ENCODE assay signal across 1 cellular context in genomic region chr6:134063966-134064445, GRCh38.
TF ChIP-seq lines count a peak whose summit lies in the region.

No MANE protein-coding gene starts in this region.

TF ChIP-seq in HepG2, 621 proteins besides CTCF, POLR2A, EP300 and RAD21 (continued from another document and continues in another):
- TF ChIP-seq, protein P1, sequence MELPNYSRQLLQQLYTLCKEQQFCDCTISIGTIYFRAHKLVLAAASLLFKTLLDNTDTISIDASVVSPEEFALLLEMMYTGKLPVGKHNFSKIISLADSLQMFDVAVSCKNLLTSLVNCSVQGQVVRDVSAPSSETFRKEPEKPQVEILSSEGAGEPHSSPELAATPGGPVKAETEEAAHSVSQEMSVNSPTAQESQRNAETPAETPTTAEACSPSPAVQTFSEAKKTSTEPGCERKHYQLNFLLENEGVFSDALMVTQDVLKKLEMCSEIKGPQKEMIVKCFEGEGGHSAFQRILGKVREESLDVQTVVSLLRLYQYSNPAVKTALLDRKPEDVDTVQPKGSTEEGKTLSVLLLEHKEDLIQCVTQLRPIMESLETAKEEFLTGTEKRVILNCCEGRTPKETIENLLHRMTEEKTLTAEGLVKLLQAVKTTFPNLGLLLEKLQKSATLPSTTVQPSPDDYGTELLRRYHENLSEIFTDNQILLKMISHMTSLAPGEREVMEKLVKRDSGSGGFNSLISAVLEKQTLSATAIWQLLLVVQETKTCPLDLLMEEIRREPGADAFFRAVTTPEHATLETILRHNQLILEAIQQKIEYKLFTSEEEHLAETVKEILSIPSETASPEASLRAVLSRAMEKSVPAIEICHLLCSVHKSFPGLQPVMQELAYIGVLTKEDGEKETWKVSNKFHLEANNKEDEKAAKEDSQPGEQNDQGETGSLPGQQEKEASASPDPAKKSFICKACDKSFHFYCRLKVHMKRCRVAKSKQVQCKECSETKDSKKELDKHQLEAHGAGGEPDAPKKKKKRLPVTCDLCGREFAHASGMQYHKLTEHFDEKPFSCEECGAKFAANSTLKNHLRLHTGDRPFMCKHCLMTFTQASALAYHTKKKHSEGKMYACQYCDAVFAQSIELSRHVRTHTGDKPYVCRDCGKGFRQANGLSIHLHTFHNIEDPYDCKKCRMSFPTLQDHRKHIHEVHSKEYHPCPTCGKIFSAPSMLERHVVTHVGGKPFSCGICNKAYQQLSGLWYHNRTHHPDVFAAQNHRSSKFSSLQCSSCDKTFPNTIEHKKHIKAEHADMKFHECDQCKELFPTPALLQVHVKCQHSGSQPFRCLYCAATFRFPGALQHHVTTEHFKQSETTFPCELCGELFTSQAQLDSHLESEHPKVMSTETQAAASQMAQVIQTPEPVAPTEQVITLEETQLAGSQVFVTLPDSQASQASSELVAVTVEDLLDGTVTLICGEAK (IDR thresholded peaks at IDR 0.05) = no peak
- TF ChIP-seq, protein P1 (CRISPR knock-in tag; IDR thresholded peaks at IDR 0.05) = no peak
- TF ChIP-seq, protein P2, sequence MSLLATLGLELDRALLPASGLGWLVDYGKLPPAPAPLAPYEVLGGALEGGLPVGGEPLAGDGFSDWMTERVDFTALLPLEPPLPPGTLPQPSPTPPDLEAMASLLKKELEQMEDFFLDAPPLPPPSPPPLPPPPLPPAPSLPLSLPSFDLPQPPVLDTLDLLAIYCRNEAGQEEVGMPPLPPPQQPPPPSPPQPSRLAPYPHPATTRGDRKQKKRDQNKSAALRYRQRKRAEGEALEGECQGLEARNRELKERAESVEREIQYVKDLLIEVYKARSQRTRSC (CRISPR knock-in tag; IDR thresholded peaks at IDR 0.05; ENCODE audit: low read depth) = no peak
- no peak for TF ChIP-seq POLR2G (IDR thresholded peaks at IDR 0.05; ENCODE audit: low read depth, low read length)
- TF ChIP-seq ZNF282 (IDR thresholded peaks at IDR 0.05; ENCODE audit: partially characterized antibody) = no peak
- TF ChIP-seq TIGD3 (CRISPR knock-in tag; IDR thresholded peaks at IDR 0.05; ENCODE audit: borderline replicate concordance) = no peak
- TF ChIP-seq SOX5 (CRISPR knock-in tag; IDR thresholded peaks at IDR 0.05; ENCODE audit: borderline replicate concordance) = no peak
- no peak for TF ChIP-seq SKI (IDR thresholded peaks at IDR 0.05; ENCODE audit: partially characterized antibody)
- TF ChIP-seq MIER2 (CRISPR knock-in tag; IDR thresholded peaks at IDR 0.05) = no peak
- TF ChIP-seq, protein P3, sequence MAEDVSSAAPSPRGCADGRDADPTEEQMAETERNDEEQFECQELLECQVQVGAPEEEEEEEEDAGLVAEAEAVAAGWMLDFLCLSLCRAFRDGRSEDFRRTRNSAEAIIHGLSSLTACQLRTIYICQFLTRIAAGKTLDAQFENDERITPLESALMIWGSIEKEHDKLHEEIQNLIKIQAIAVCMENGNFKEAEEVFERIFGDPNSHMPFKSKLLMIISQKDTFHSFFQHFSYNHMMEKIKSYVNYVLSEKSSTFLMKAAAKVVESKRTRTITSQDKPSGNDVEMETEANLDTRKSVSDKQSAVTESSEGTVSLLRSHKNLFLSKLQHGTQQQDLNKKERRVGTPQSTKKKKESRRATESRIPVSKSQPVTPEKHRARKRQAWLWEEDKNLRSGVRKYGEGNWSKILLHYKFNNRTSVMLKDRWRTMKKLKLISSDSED (CRISPR knock-in tag; IDR thresholded peaks at IDR 0.05) = no peak
- no peak for TF ChIP-seq TMF1 (CRISPR knock-in tag; IDR thresholded peaks at IDR 0.05; ENCODE audit: low read depth)
- TF ChIP-seq, protein P4, sequence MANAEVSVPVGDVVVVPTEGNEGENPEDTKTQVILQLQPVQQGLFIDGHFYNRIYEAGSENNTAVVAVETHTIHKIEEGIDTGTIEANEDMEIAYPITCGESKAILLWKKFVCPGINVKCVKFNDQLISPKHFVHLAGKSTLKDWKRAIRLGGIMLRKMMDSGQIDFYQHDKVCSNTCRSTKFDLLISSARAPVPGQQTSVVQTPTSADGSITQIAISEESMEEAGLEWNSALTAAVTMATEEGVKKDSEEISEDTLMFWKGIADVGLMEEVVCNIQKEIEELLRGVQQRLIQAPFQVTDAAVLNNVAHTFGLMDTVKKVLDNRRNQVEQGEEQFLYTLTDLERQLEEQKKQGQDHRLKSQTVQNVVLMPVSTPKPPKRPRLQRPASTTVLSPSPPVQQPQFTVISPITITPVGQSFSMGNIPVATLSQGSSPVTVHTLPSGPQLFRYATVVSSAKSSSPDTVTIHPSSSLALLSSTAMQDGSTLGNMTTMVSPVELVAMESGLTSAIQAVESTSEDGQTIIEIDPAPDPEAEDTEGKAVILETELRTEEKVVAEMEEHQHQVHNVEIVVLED (CRISPR knock-in tag; IDR thresholded peaks at IDR 0.05; ENCODE audit: borderline replicate concordance) = no peak
- no peak for TF ChIP-seq ZNF549 (CRISPR knock-in tag; IDR thresholded peaks at IDR 0.05)
- TF ChIP-seq, protein P5, sequence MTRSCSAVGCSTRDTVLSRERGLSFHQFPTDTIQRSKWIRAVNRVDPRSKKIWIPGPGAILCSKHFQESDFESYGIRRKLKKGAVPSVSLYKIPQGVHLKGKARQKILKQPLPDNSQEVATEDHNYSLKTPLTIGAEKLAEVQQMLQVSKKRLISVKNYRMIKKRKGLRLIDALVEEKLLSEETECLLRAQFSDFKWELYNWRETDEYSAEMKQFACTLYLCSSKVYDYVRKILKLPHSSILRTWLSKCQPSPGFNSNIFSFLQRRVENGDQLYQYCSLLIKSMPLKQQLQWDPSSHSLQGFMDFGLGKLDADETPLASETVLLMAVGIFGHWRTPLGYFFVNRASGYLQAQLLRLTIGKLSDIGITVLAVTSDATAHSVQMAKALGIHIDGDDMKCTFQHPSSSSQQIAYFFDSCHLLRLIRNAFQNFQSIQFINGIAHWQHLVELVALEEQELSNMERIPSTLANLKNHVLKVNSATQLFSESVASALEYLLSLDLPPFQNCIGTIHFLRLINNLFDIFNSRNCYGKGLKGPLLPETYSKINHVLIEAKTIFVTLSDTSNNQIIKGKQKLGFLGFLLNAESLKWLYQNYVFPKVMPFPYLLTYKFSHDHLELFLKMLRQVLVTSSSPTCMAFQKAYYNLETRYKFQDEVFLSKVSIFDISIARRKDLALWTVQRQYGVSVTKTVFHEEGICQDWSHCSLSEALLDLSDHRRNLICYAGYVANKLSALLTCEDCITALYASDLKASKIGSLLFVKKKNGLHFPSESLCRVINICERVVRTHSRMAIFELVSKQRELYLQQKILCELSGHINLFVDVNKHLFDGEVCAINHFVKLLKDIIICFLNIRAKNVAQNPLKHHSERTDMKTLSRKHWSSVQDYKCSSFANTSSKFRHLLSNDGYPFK (CRISPR knock-in tag; IDR thresholded peaks at IDR 0.05; ENCODE audit: borderline replicate concordance) = no peak
- TF ChIP-seq ZSCAN9 (CRISPR knock-in tag; IDR thresholded peaks at IDR 0.05; ENCODE audit: borderline replicate concordance) = peak; percentile 75; the same call in 1 of the 2 replicates
- TF ChIP-seq BHLHE40 (IDR thresholded peaks at IDR 0.05; ENCODE audit: low read length) = no peak
- TF ChIP-seq NR2F2 (IDR thresholded peaks at IDR 0.05; ENCODE audit: borderline replicate concordance, low read depth) = no peak
- TF ChIP-seq, protein P6, sequence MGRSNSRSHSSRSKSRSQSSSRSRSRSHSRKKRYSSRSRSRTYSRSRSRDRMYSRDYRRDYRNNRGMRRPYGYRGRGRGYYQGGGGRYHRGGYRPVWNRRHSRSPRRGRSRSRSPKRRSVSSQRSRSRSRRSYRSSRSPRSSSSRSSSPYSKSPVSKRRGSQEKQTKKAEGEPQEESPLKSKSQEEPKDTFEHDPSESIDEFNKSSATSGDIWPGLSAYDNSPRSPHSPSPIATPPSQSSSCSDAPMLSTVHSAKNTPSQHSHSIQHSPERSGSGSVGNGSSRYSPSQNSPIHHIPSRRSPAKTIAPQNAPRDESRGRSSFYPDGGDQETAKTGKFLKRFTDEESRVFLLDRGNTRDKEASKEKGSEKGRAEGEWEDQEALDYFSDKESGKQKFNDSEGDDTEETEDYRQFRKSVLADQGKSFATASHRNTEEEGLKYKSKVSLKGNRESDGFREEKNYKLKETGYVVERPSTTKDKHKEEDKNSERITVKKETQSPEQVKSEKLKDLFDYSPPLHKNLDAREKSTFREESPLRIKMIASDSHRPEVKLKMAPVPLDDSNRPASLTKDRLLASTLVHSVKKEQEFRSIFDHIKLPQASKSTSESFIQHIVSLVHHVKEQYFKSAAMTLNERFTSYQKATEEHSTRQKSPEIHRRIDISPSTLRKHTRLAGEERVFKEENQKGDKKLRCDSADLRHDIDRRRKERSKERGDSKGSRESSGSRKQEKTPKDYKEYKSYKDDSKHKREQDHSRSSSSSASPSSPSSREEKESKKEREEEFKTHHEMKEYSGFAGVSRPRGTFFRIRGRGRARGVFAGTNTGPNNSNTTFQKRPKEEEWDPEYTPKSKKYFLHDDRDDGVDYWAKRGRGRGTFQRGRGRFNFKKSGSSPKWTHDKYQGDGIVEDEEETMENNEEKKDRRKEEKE (IDR thresholded peaks at IDR 0.05) = no peak
- TF ChIP-seq STAG1 (CRISPR knock-in tag; IDR thresholded peaks at IDR 0.05) = peak; percentile 76
- TF ChIP-seq ZNF343 (CRISPR knock-in tag; IDR thresholded peaks at IDR 0.05) = no peak
- TF ChIP-seq PRMT3 (CRISPR knock-in tag; IDR thresholded peaks at IDR 0.05; ENCODE audit: borderline replicate concordance, low read depth) = no peak
- TF ChIP-seq GABPB1 (CRISPR knock-in tag; IDR thresholded peaks at IDR 0.05) = no peak
- 0 out of 2 replicates have a peak, but pooled peaks have one; percentile 35 for TF ChIP-seq ZNF124 (CRISPR knock-in tag; IDR thresholded peaks at IDR 0.05)
- TF ChIP-seq HMGA1 (CRISPR knock-in tag; conservative IDR thresholded peaks at IDR 0.05) = no peak
- TF ChIP-seq, protein P7, sequence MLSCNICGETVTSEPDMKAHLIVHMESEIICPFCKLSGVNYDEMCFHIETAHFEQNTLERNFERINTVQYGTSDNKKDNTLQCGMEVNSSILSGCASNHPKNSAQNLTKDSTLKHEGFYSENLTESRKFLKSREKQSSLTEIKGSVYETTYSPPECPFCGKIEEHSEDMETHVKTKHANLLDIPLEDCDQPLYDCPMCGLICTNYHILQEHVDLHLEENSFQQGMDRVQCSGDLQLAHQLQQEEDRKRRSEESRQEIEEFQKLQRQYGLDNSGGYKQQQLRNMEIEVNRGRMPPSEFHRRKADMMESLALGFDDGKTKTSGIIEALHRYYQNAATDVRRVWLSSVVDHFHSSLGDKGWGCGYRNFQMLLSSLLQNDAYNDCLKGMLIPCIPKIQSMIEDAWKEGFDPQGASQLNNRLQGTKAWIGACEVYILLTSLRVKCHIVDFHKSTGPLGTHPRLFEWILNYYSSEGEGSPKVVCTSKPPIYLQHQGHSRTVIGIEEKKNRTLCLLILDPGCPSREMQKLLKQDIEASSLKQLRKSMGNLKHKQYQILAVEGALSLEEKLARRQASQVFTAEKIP (CRISPR knock-in tag; IDR thresholded peaks at IDR 0.05; ENCODE audit: borderline replicate concordance) = no peak
- TF ChIP-seq ZC3H13 (CRISPR knock-in tag; IDR thresholded peaks at IDR 0.05) = no peak
- no peak for TF ChIP-seq ZNF720 (CRISPR knock-in tag; IDR thresholded peaks at IDR 0.05)
- no peak for TF ChIP-seq ZNF652 (CRISPR knock-in tag; IDR thresholded peaks at IDR 0.05; ENCODE audit: borderline replicate concordance, low read depth)
- no peak for TF ChIP-seq RBM22 (optimal IDR thresholded peaks at IDR 0.05; ENCODE audit: low read length)
- no peak for TF ChIP-seq GLI4 (CRISPR knock-in tag; IDR thresholded peaks at IDR 0.05; ENCODE audit: borderline replicate concordance)
- TF ChIP-seq XRCC5 (optimal IDR thresholded peaks at IDR 0.05; ENCODE audit: low read length) = peak; percentile 94
- peak; percentile 9; the same call in 1 of the 2 replicates for TF ChIP-seq ZNF644 (CRISPR knock-in tag; IDR thresholded peaks at IDR 0.05; ENCODE audit: low read depth)
- TF ChIP-seq KLF9 (CRISPR knock-in tag; IDR thresholded peaks at IDR 0.05; ENCODE audit: low read depth) = no peak
- TF ChIP-seq SNAPC2 (CRISPR knock-in tag; IDR thresholded peaks at IDR 0.05) = no peak
- no peak for TF ChIP-seq ZNF451 (CRISPR knock-in tag; IDR thresholded peaks at IDR 0.05)
- no peak for TF ChIP-seq ETV6 (CRISPR knock-in tag; conservative IDR thresholded peaks at IDR 0.05)
- no peak for TF ChIP-seq ZFP82 (CRISPR knock-in tag; IDR thresholded peaks at IDR 0.05; ENCODE audit: borderline replicate concordance)
- TF ChIP-seq, protein P8, sequence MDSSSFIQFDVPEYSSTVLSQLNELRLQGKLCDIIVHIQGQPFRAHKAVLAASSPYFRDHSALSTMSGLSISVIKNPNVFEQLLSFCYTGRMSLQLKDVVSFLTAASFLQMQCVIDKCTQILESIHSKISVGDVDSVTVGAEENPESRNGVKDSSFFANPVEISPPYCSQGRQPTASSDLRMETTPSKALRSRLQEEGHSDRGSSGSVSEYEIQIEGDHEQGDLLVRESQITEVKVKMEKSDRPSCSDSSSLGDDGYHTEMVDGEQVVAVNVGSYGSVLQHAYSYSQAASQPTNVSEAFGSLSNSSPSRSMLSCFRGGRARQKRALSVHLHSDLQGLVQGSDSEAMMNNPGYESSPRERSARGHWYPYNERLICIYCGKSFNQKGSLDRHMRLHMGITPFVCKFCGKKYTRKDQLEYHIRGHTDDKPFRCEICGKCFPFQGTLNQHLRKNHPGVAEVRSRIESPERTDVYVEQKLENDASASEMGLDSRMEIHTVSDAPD (CRISPR knock-in tag; IDR thresholded peaks at IDR 0.05) = no peak
